19 cellular contexts compared by ENCODE assay signal in the genomic region with DNA sequence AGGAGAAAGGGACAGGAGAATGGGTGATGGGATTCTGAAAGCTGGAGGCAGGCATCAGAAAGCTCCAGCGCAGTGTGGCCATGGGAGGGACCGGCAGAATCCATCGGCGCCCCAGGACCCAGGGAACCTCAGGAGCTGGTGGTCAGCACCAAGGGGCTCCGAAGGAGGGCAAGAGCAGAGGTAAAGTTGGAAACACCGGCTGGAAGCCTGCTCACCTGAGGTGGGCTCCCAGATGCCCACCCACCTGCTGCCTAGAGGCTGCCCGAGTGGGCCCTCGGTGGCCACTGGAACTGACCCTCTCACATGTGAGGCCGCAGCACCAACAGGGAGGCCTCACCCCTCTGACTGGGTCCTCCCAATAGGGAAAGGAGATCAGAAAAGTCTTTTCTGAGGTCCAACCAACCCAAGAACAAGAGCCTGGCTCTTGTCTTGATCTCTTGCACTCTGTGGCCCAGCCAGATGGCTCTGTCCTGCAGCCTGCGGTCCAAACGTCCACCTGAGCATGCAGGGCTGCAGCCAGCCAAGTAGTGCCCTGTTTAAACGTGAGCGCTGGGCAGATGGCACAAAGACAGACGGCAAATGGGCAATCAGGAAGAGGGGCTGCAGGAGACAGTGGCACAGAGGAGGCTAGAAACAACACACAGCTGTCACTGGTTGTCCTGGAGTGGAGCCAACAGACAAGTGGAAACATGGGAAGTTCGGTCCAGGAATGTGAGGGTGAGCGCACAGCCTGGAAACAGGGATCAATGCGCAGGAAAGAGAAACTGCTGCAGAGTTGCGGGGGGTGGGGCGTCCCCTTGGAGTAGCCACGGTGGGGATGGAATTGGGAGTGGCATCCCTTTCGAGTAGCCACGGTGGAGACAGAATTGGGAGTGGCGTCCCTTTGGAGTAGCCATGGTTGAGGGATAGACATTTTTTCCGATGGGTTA. TPM values are rescaled to one million over a fixed set of nuclear protein-coding genes. Genes with fewer than 3 reads are reported as not detected.
DNase-seq lines count a peak whose midpoint lies in the region; ATAC-seq, FAIRE-seq and TF ChIP-seq lines count a peak whose summit lies in the region.
"Had no signal": no experiment of that assay in that cellular context is flagged by ENCODE, and none has a peak within 500 bp of the region (broad histone marks: within the 10 kb centered on the region; RNA-seq: fewer than 3 reads in every experiment).

No MANE protein-coding gene starts in this region.

- H3K4me3 ChIP-seq in H7 (ENCODE audit: insufficient read depth, low read depth, low read length) (no peak overlapping the region), MM.1S (ENCODE audit: low read length) (no peak overlapping the region), HepG2 (replicated peaks in 1 of 3; ENCODE audit: insufficient read depth in 1 of 3, low read depth in 2 of 3, low read length in 3 of 3) (no peak overlapping the region)
- H3K4me3 ChIP-seq: left ventricle myocardium inferior, pancreas, skin epidermis, tibial nerve had no signal

- H3K9me3 ChIP-seq in MM.1S (replicated peaks; ENCODE audit: insufficient read depth, low read length), result no peaks in the 10 kb centered on the region
- no peaks in the 10 kb centered on the region for H3K9me3 ChIP-seq in HepG2 (ENCODE audit: low read length)
- H3K9me3 ChIP-seq: left ventricle myocardium inferior, pancreas, tibial nerve had no signal

- H3K36me3 ChIP-seq in H7 (replicated peaks; ENCODE audit: control insufficient read depth, insufficient read depth, low read length) (no peaks in the 10 kb centered on the region), MM.1S (replicated peaks; ENCODE audit: insufficient read depth, low read length) (no peaks in the 10 kb centered on the region), HepG2 (replicated peaks in 1 of 2; ENCODE audit: control insufficient read depth in 1 of 2, insufficient read depth in 2 of 2, low read length in 2 of 2) (no peaks in the 10 kb centered on the region)
- H3K36me3 ChIP-seq: left ventricle myocardium inferior, pancreas, tibial nerve had no signal

- in situ Hi-C loops in HepG2 (cut with HindIII; ENCODE audit: extremely low pct_ligation_motif_present, low pct_unique_long_range_greater_than_20kb), result no loop called here

- H3K27me3 Mint-ChIP-seq in activated T-helper 1 cell treated with anti-CD3 and anti-CD28 coated beads, Interleukin-12 subunit alpha, Interleukin-12 subunit beta, Interleukin-2, Interleukin-4 antibody, amounts not matched to agents 30 ng/mL and 10 ng/mL and 1 ng/mL, durations not matched to agents 14 hours and 24 hours and 36 hours (ENCODE audit: insufficient read depth), result peaks cover 2% of the 10 kb centered on the region
- H3K27me3 Mint-ChIP-seq: activated T-cell treated with anti-CD3 and anti-CD28 coated beads, Interleukin-2, amount 50 U/mL, for 24 hours had no signal

- H3K9me2 ChIP-seq in MM.1S (replicated peaks; ENCODE audit: insufficient read depth, low read length), result no peaks in the 10 kb centered on the region

- H2AFZ ChIP-seq in MM.1S (ENCODE audit: low read length) (peak overlapping the region; percentile 83), HepG2 (ENCODE audit: low read length) (no peak overlapping the region)

- ATAC-seq in HepG2 (no peak), GM19035 (IDR thresholded peaks at IDR 0.05; ENCODE audit: unreplicated experiment) (no peak), GM21786 (IDR thresholded peaks at IDR 0.05; ENCODE audit: unreplicated experiment) (no peak)

- BruUV-seq in HepG2 (replicated peaks; lab: Mats Ljungman, UMichigan), result no TSS peak

- H3K27ac Mint-ChIP-seq in activated T-helper 1 cell treated with anti-CD3 and anti-CD28 coated beads, Interleukin-12 subunit alpha, Interleukin-12 subunit beta, Interleukin-2, Interleukin-4 antibody, amounts not matched to agents 30 ng/mL and 10 ng/mL and 1 ng/mL, durations not matched to agents 14 hours and 24 hours and 36 hours, result peak overlapping the region; percentile 34

- peaks cover 11% of the 10 kb centered on the region for H3K4me1 Mint-ChIP-seq in activated T-helper 1 cell treated with anti-CD3 and anti-CD28 coated beads, Interleukin-12 subunit alpha, Interleukin-12 subunit beta, Interleukin-2, Interleukin-4 antibody, amounts not matched to agents 30 ng/mL and 10 ng/mL and 1 ng/mL, durations not matched to agents 14 hours and 24 hours and 36 hours (ENCODE audit: low read depth)

- H3K36me3 Mint-ChIP-seq in activated T-helper 1 cell treated with anti-CD3 and anti-CD28 coated beads, Interleukin-12 subunit alpha, Interleukin-12 subunit beta, Interleukin-2, Interleukin-4 antibody, amounts not matched to agents 30 ng/mL and 10 ng/mL and 1 ng/mL, durations not matched to agents 14 hours and 24 hours and 36 hours (ENCODE audit: low read depth), result no peaks in the 10 kb centered on the region

- WGBS in HepG2 (ENCODE audit: low lambda C conversion rate), result 80% methylated on average over 21 of the region's 24 CpGs

- H3K4me2 ChIP-seq in MM.1S (ENCODE audit: low read depth, low read length), result no peak overlapping the region
- H3K4me2 ChIP-seq in HepG2 (ENCODE audit: low read depth, low read length), result no peak overlapping the region

- H3K9me3 Mint-ChIP-seq in activated T-helper 1 cell treated with anti-CD3 and anti-CD28 coated beads, Interleukin-12 subunit alpha, Interleukin-12 subunit beta, Interleukin-2, Interleukin-4 antibody, amounts not matched to agents 30 ng/mL and 10 ng/mL and 1 ng/mL, durations not matched to agents 14 hours and 24 hours and 36 hours, result no peaks in the 10 kb centered on the region
- H3K9me3 Mint-ChIP-seq: activated T-cell treated with anti-CD3 and anti-CD28 coated beads, Interleukin-2, amount 50 U/mL, for 24 hours; T-helper 1 cell treated with Interleukin-12 subunit alpha and Interleukin-12 subunit beta and Interleukin-4 antibody, amounts not matched to agents 30 μg/mL and 1 μg/mL, for 36 hours had no signal

- POLR2A ChIA-PET in HepG2 (lab: Yijun Ruan, JAX), result interaction anchor here (0.6 to 2.8 kb wide), 5 partner anchors 10 to 43 kb away, joined by 3 to 12 read pairs (median 3); partner anchors contain the start of gene ZXDC

- no peaks in the 10 kb centered on the region for H4K20me1 ChIP-seq in MM.1S (ENCODE audit: insufficient read depth, low read length)
- H4K20me1 ChIP-seq in HepG2 (ENCODE audit: insufficient read depth, low read length), result no peaks in the 10 kb centered on the region

- H3K9ac ChIP-seq in MM.1S (ENCODE audit: low read length) (no peak overlapping the region), HepG2 (ENCODE audit: insufficient read depth, low read depth, low read length) (no peak overlapping the region)

- no peak for FAIRE-seq in HepG2 (lab: Jason Lieb, UNC)
- FAIRE-seq: endometrium, pancreas had no signal

- intact Hi-C loops in activated T-helper 1 cell treated with anti-CD3 and anti-CD28 coated beads, Interleukin-12 subunit alpha, Interleukin-12 subunit beta, Interleukin-2, Interleukin-4 antibody, amounts not matched to agents 30 ng/mL and 10 ng/mL and 1 ng/mL, durations not matched to agents 14 hours and 24 hours and 36 hours (cut with micrococcal nuclease), result no loop called here
- intact Hi-C loops in HepG2 (cut with micrococcal nuclease; ENCODE audit: unreplicated experiment), result loop anchor here (1.0 kb wide), 1 partner anchor 10 kb away; no protein-coding TSS in a partner anchor

- no peak for TF ChIP-seq POLR2A in HepG2 (IDR thresholded peaks at IDR 0.05; ENCODE audit: insufficient read depth in 1 of 2, low read depth in 2 of 2, low read length in 2 of 2)

- no peaks in the 10 kb centered on the region for H3F3A ChIP-seq in MM.1S (ENCODE audit: insufficient read depth, low read length)

- no peak for TF ChIP-seq EP300 in HepG2 (IDR thresholded peaks at IDR 0.05; ENCODE audit: low read depth in 2 of 2, low read length in 2 of 2)
- TF ChIP-seq EP300 in HepG2 (CRISPR knock-in tag; IDR thresholded peaks at IDR 0.05; ENCODE audit: borderline replicate concordance), result no peak

- H3K4me1 ChIP-seq in MM.1S (ENCODE audit: low read length), result peaks cover 14% of the 10 kb centered on the region
- H3K4me1 ChIP-seq in HepG2 (ENCODE audit: insufficient read depth, low read length), result peaks cover 79% of the 10 kb centered on the region
- H3K4me1 ChIP-seq: pancreas, tibial nerve had no signal

- H3K27me3 ChIP-seq in H7 (ENCODE audit: control insufficient read depth, insufficient read depth, low read length), result no peaks in the 10 kb centered on the region
- H3K27me3 ChIP-seq in MM.1S (replicated peaks; ENCODE audit: insufficient read depth, low read length), result no peaks in the 10 kb centered on the region
- H3K27me3 ChIP-seq in HepG2 (ENCODE audit: control insufficient read depth in 1 of 2, insufficient read depth in 2 of 2, low read length in 2 of 2), result no peaks in the 10 kb centered on the region; a peak in 1 of 5 replicates
- H3K27me3 ChIP-seq: pancreas, tibial nerve had no signal

- CTCF ChIA-PET in HepG2 (lab: Yijun Ruan, JAX; ENCODE audit: low intra/inter-chr PET ratio, low total read pairs), result no interaction called here

- H3K79me2 ChIP-seq in MM.1S (ENCODE audit: low read length) (no peaks in the 10 kb centered on the region), HepG2 (ENCODE audit: insufficient read depth, low read length) (no peaks in the 10 kb centered on the region)

- H3K27ac ChIP-seq in MM.1S (ENCODE audit: low read length) (no peak overlapping the region), HepG2 (ENCODE audit: extremely low read length, insufficient read depth, low read length) (no peak overlapping the region)
- H3K27ac ChIP-seq: pancreas, tibial nerve had no signal

- H3K4me3 Mint-ChIP-seq in activated T-helper 1 cell treated with anti-CD3 and anti-CD28 coated beads, Interleukin-12 subunit alpha, Interleukin-12 subunit beta, Interleukin-2, Interleukin-4 antibody, amounts not matched to agents 30 ng/mL and 10 ng/mL and 1 ng/mL, durations not matched to agents 14 hours and 24 hours and 36 hours, result peak overlapping the region; percentile 22
- H3K4me3 Mint-ChIP-seq: activated T-cell treated with anti-CD3 and anti-CD28 coated beads, Interleukin-2, amount 50 U/mL, for 24 hours; T-helper 1 cell treated with Interleukin-12 subunit alpha and Interleukin-12 subunit beta and Interleukin-4 antibody, amounts not matched to agents 30 μg/mL and 1 μg/mL, for 36 hours had no signal

- TF ChIP-seq CTCF in MM.1S (IDR thresholded peaks at IDR 0.05; ENCODE audit: low read length) (no peak), HepG2 (CRISPR knock-in tag; IDR thresholded peaks at IDR 0.05) (no peak)

- no peak for TF ChIP-seq RAD21 in HepG2 (CRISPR knock-in tag; IDR thresholded peaks at IDR 0.05)

- DNase-seq in H7 (peak; percentile 47), MM.1S (no peak), HepG2 (ENCODE audit: low spot score) (no peak), NCI-H1105 (lab: John Stamatoyannopoulos, UW) (no peak)
- DNase-seq in activated T-helper 1 cell treated with anti-CD3 and anti-CD28 coated beads, Interleukin-12 subunit alpha, Interleukin-12 subunit beta, Interleukin-2, Interleukin-4 antibody, amounts not matched to agents 30 ng/mL and 10 ng/mL and 1 ng/mL, durations not matched to agents 14 hours and 24 hours and 36 hours (ENCODE audit: low spot score), result no peak
- no peak for DNase-seq in NK-92 treated with Interleukin-12 subunit alpha and Interleukin-12 subunit beta, amount 100 ng/mL, for 24 hours (lab: John Stamatoyannopoulos, UW)
- DNase-seq: activated CD4-positive, alpha-beta T cell treated with anti-CD3 and anti-CD28 coated beads for 4 hours; activated T-cell treated with anti-CD3 and anti-CD28 coated beads, Interleukin-2, amount 50 U/mL, for 24 hours; left ventricle myocardium inferior; NCI-H1092 treated with DMSO at 0.1 percent for 48 hours had no signal

RNA-seq across cellular contexts. Expression of gene ZXDC, which starts 10.5 kb away (rescaled TPM):
- total RNA-seq in H7 (2014; rRNA removed; shearing (Covaris generic)), result 27.2 and 33.2 TPM in 2 replicates
- 29.2 and 29.4 TPM in 2 replicates for total RNA-seq in activated T-helper 1 cell treated with anti-CD3 and anti-CD28 coated beads, Interleukin-12 subunit alpha, Interleukin-12 subunit beta, Interleukin-2, Interleukin-4 antibody, amounts not matched to agents 30 ng/mL and 10 ng/mL and 1 ng/mL, durations not matched to agents 14 hours and 24 hours and 36 hours
- 14.7 and 21.2 TPM in 2 replicates for total RNA-seq in HepG2 (2016; rRNA removed; fragmentation: Illumina TruSeq; extraction: Trizol)
- 3.8 and 5.1 TPM in 2 replicates for total RNA-seq in HepG2 (2016; cell fraction: cytosol; rRNA removed; fragmentation: Illumina TruSeq; extraction: Trizol; ENCODE audit: low read depth)
- total RNA-seq in HepG2 (2016; cell fraction: insoluble cytoplasmic fraction; rRNA removed; fragmentation: Illumina TruSeq; extraction: Trizol), result 14.1 and 20.6 TPM in 2 replicates
- 8.3 and 8.6 TPM in 2 replicates for total RNA-seq in HepG2 (2016; cell fraction: membrane; rRNA removed; fragmentation: Illumina TruSeq; extraction: Trizol)
- total RNA-seq in HepG2 (2016; cell fraction: nucleus; rRNA removed; fragmentation: Illumina TruSeq; extraction: Trizol), result 34.2 and 37.1 TPM in 2 replicates
- 17.6 and 22.1 TPM in 2 replicates for polyA plus RNA-seq in HepG2 (2011; rRNA removed)
- polyA plus RNA-seq in HepG2 (2011; cell fraction: cytosol; rRNA removed), result 11.0 and 12.5 TPM in 2 replicates
- 66.1 and 66.9 TPM in 2 replicates for polyA plus RNA-seq in HepG2 (2011; cell fraction: nucleus; rRNA removed)
- polyA plus RNA-seq in HepG2 (2012), result 15.7 and 19.2 TPM in 2 replicates
- 1.2 TPM in 2 replicates for polyA plus RNA-seq in HepG2 (2016; cell fraction: cytosol; fragmentation: Illumina TruSeq; extraction: Trizol; ENCODE audit: low read depth)
- 9.6 and 12.3 TPM in 2 replicates for polyA plus RNA-seq in HepG2 (2016; cell fraction: insoluble cytoplasmic fraction; fragmentation: Illumina TruSeq; extraction: Trizol; ENCODE audit: low read depth)
- polyA plus RNA-seq in HepG2 (2016; cell fraction: membrane; fragmentation: Illumina TruSeq; extraction: Trizol; ENCODE audit: low read depth), result 2.8 TPM in 2 replicates
- polyA plus RNA-seq in HepG2 (2016; cell fraction: nucleus; fragmentation: Illumina TruSeq; extraction: Trizol; ENCODE audit: insufficient read depth, low read depth), result 46.7 and 52.0 TPM in 2 replicates
- polyA minus RNA-seq in HepG2 (2011; rRNA and poly(A)+ RNA removed; ENCODE audit: low replicate concordance), result 30.7 and 49.9 TPM in 2 replicates
- polyA minus RNA-seq in HepG2 (2011; cell fraction: cytosol; rRNA and poly(A)+ RNA removed), result 19.2 and 20.2 TPM in 2 replicates
- polyA minus RNA-seq in HepG2 (2011; cell fraction: nucleus; rRNA and poly(A)+ RNA removed), result 69.8 and 75.6 TPM in 2 replicates

RNA-seq across cellular contexts. Expression of gene UROC1, which starts 31.4 kb away (rescaled TPM):
- not detected in 2 replicates for total RNA-seq in H7 (2014; rRNA removed; shearing (Covaris generic))
- not detected in 2 replicates for total RNA-seq in activated T-helper 1 cell treated with anti-CD3 and anti-CD28 coated beads, Interleukin-12 subunit alpha, Interleukin-12 subunit beta, Interleukin-2, Interleukin-4 antibody, amounts not matched to agents 30 ng/mL and 10 ng/mL and 1 ng/mL, durations not matched to agents 14 hours and 24 hours and 36 hours
- 0.71 and 0.74 TPM in 2 replicates for total RNA-seq in HepG2 (2016; rRNA removed; fragmentation: Illumina TruSeq; extraction: Trizol)
- 0.09 TPM in 1 of 2 replicates, not detected in the other for total RNA-seq in HepG2 (2016; cell fraction: cytosol; rRNA removed; fragmentation: Illumina TruSeq; extraction: Trizol; ENCODE audit: low read depth)
- total RNA-seq in HepG2 (2016; cell fraction: insoluble cytoplasmic fraction; rRNA removed; fragmentation: Illumina TruSeq; extraction: Trizol), result 0.39 and 0.97 TPM in 2 replicates
- total RNA-seq in HepG2 (2016; cell fraction: membrane; rRNA removed; fragmentation: Illumina TruSeq; extraction: Trizol), result 0.24 and 0.25 TPM in 2 replicates
- 0.69 and 0.87 TPM in 2 replicates for total RNA-seq in HepG2 (2016; cell fraction: nucleus; rRNA removed; fragmentation: Illumina TruSeq; extraction: Trizol)
- polyA plus RNA-seq in HepG2 (2011; rRNA removed), result 1.3 and 2.0 TPM in 2 replicates
- polyA plus RNA-seq in HepG2 (2011; cell fraction: cytosol; rRNA removed), result 0.65 and 0.95 TPM in 2 replicates
- polyA plus RNA-seq in HepG2 (2011; cell fraction: nucleus; rRNA removed), result 6.6 and 8.2 TPM in 2 replicates
- 1.1 and 2.5 TPM in 2 replicates for polyA plus RNA-seq in HepG2 (2012)
- 0.12 and 0.17 TPM in 2 replicates for polyA plus RNA-seq in HepG2 (2016; cell fraction: cytosol; fragmentation: Illumina TruSeq; extraction: Trizol; ENCODE audit: low read depth)
- polyA plus RNA-seq in HepG2 (2016; cell fraction: insoluble cytoplasmic fraction; fragmentation: Illumina TruSeq; extraction: Trizol; ENCODE audit: low read depth), result 0.78 and 0.88 TPM in 2 replicates
- 0.21 and 0.22 TPM in 2 replicates for polyA plus RNA-seq in HepG2 (2016; cell fraction: membrane; fragmentation: Illumina TruSeq; extraction: Trizol; ENCODE audit: low read depth)
- polyA plus RNA-seq in HepG2 (2016; cell fraction: nucleus; fragmentation: Illumina TruSeq; extraction: Trizol; ENCODE audit: insufficient read depth, low read depth), result 2.7 and 2.8 TPM in 2 replicates
- 2.2 TPM in 1 of 2 replicates, not detected in the other for polyA minus RNA-seq in HepG2 (2011; rRNA and poly(A)+ RNA removed; ENCODE audit: low replicate concordance)
- polyA minus RNA-seq in HepG2 (2011; cell fraction: cytosol; rRNA and poly(A)+ RNA removed), result 0.53 and 0.59 TPM in 2 replicates
- 0.75 and 1.2 TPM in 2 replicates for polyA minus RNA-seq in HepG2 (2011; cell fraction: nucleus; rRNA and poly(A)+ RNA removed)
- total RNA-seq: fibroblast of villous mesenchyme, left ventricle myocardium inferior, pancreas, tibial nerve had no signal
- polyA plus RNA-seq: adipose tissue had no signal

RNA-seq across cellular contexts. Expression of gene CHST13, which starts 37.7 kb away (rescaled TPM):
- total RNA-seq in H7 (2014; rRNA removed; shearing (Covaris generic)), result 2.5 and 2.8 TPM in 2 replicates
- not detected in 2 replicates for total RNA-seq in activated T-helper 1 cell treated with anti-CD3 and anti-CD28 coated beads, Interleukin-12 subunit alpha, Interleukin-12 subunit beta, Interleukin-2, Interleukin-4 antibody, amounts not matched to agents 30 ng/mL and 10 ng/mL and 1 ng/mL, durations not matched to agents 14 hours and 24 hours and 36 hours
- 16.1 and 43.1 TPM in 2 replicates for total RNA-seq in HepG2 (2016; rRNA removed; fragmentation: Illumina TruSeq; extraction: Trizol)
- total RNA-seq in HepG2 (2016; cell fraction: cytosol; rRNA removed; fragmentation: Illumina TruSeq; extraction: Trizol; ENCODE audit: low read depth), result 8.0 and 11.1 TPM in 2 replicates
- 15.2 and 40.9 TPM in 2 replicates for total RNA-seq in HepG2 (2016; cell fraction: insoluble cytoplasmic fraction; rRNA removed; fragmentation: Illumina TruSeq; extraction: Trizol)
- 18.0 and 22.7 TPM in 2 replicates for total RNA-seq in HepG2 (2016; cell fraction: membrane; rRNA removed; fragmentation: Illumina TruSeq; extraction: Trizol)
- total RNA-seq in HepG2 (2016; cell fraction: nucleus; rRNA removed; fragmentation: Illumina TruSeq; extraction: Trizol), result 29.6 and 33.9 TPM in 2 replicates
- 32.0 and 50.7 TPM in 2 replicates for polyA plus RNA-seq in HepG2 (2011; rRNA removed)
- polyA plus RNA-seq in HepG2 (2011; cell fraction: cytosol; rRNA removed), result 31.3 and 65.1 TPM in 2 replicates
- polyA plus RNA-seq in HepG2 (2011; cell fraction: nucleus; rRNA removed), result 65.1 and 66.5 TPM in 2 replicates
- polyA plus RNA-seq in HepG2 (2012), result 30.3 and 44.6 TPM in 2 replicates
- 10.6 and 12.9 TPM in 2 replicates for polyA plus RNA-seq in HepG2 (2016; cell fraction: cytosol; fragmentation: Illumina TruSeq; extraction: Trizol; ENCODE audit: low read depth)
- 21.1 and 21.2 TPM in 2 replicates for polyA plus RNA-seq in HepG2 (2016; cell fraction: insoluble cytoplasmic fraction; fragmentation: Illumina TruSeq; extraction: Trizol; ENCODE audit: low read depth)
- 18.9 and 20.1 TPM in 2 replicates for polyA plus RNA-seq in HepG2 (2016; cell fraction: membrane; fragmentation: Illumina TruSeq; extraction: Trizol; ENCODE audit: low read depth)
- 72.0 and 85.3 TPM in 2 replicates for polyA plus RNA-seq in HepG2 (2016; cell fraction: nucleus; fragmentation: Illumina TruSeq; extraction: Trizol; ENCODE audit: insufficient read depth, low read depth)
- polyA minus RNA-seq in HepG2 (2011; rRNA and poly(A)+ RNA removed; ENCODE audit: low replicate concordance), result 47.2 TPM in 1 of 2 replicates, not detected in the other
- polyA minus RNA-seq in HepG2 (2011; cell fraction: cytosol; rRNA and poly(A)+ RNA removed), result 30.8 and 35.4 TPM in 2 replicates
- 5.7 and 6.3 TPM in 2 replicates for polyA minus RNA-seq in HepG2 (2011; cell fraction: nucleus; rRNA and poly(A)+ RNA removed)
- total RNA-seq: fibroblast of villous mesenchyme had no signal
